In the genomic region with DNA sequence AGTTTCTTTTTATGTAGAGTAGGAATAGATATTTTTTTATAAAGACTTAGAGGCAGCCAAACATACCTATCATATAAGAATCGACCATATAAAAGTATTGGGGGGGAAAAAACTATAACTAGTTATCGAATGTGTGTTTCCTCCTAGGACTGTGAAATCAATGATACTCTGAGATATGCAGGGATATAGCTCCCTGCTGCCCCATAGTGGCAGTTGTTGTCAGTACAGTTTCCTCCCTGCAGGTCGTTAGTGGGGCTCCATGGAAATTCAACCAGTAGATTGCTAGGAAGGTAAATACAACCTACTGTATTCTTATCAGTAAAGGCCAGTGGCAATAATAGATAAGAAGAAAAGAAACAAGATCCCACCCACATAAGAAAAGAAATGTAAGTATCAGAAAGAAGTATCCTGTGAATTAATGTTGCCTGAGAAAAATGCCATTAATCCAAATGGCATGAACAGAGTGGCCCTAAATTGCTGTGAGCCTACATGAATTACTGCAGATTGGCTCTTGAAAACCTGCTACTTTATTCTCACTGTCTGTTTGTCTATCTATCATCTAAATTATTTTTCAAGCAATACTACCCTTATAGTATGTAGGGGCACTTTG, we compare ENCODE assay signal across 8 cellular contexts.
DNase-seq lines count a peak whose midpoint lies in the region; ATAC-seq and TF ChIP-seq lines count a peak whose summit lies in the region.

No MANE protein-coding gene starts in this region.

- H3K9me2 ChIP-seq in OCI-LY7 (ENCODE audit: insufficient read depth, low read length) = no peaks in the 10 kb centered on the region

- WGBS in right lobe of liver (ENCODE audit: insufficient coverage, low coverage, low lambda C conversion rate, missing lambda C conversion rate) = 18% methylated on average over 3 of the region's 3 CpGs

- H3K9me3 ChIP-seq in OCI-LY7 (ENCODE audit: low read length) (no peaks in the 10 kb centered on the region), right lobe of liver (no peaks in the 10 kb centered on the region)

- intact Hi-C loops in OCI-LY7 (cut with micrococcal nuclease; ENCODE audit: unreplicated experiment) (loop anchor here (5.0 kb wide), 1 partner anchor 463 kb away; no protein-coding TSS in a partner anchor), right lobe of liver (cut with DNase I) (no loop called here)

- H3K27me3 ChIP-seq in right lobe of liver = no peaks in the 10 kb centered on the region

- no peak overlapping the region for H3K4me3 ChIP-seq in OCI-LY7 (ENCODE audit: low read depth, low read length, poor library complexity, severe bottlenecking)
- H3K4me3 ChIP-seq in right lobe of liver = no peak overlapping the region

- BruUV-seq in OCI-LY7 (replicated peaks; lab: Mats Ljungman, UMichigan) = no TSS peak

- ATAC-seq in GM19328 (IDR thresholded peaks at IDR 0.05; ENCODE audit: unreplicated experiment) = peak; percentile 84
- ATAC-seq in HG03139 (IDR thresholded peaks at IDR 0.05; ENCODE audit: unreplicated experiment) = peak; percentile 93
- peak; percentile 84 to 89 (median 86) for ATAC-seq in right lobe of liver

- no peak overlapping the region for H3K27ac ChIP-seq in OCI-LY7 (ENCODE audit: low read depth, low read length, poor library complexity, severe bottlenecking)
- H3K27ac ChIP-seq in right lobe of liver = no peak overlapping the region

- no peaks in the 10 kb centered on the region for H4K20me1 ChIP-seq in OCI-LY7 (ENCODE audit: insufficient read depth, low read length)

- CTCF ChIA-PET in OCI-LY7 (lab: Charles Lee; ENCODE audit: unreplicated experiment) = interaction anchor here (0.9 kb wide), 1 partner anchor 29 kb away, joined by 3 read pairs; no protein-coding TSS in a partner anchor

- no peak overlapping the region for H3K4me2 ChIP-seq in OCI-LY7 (ENCODE audit: low read length)

- POLR2A ChIA-PET in OCI-LY7 (lab: Charles Lee) = no interaction called here

- H3K36me3 ChIP-seq in OCI-LY7 (ENCODE audit: insufficient read depth, low read length) (no peaks in the 10 kb centered on the region), right lobe of liver (no peaks in the 10 kb centered on the region)

- TF ChIP-seq POLR2A in right lobe of liver (IDR thresholded peaks at IDR 0.05) = no peak

- TF ChIP-seq CTCF in OCI-LY7 (conservative IDR thresholded peaks at IDR 0.05; ENCODE audit: low read length) = peak; percentile 83
- peak; percentile 34 to 70 (median 59) for TF ChIP-seq CTCF in right lobe of liver (IDR thresholded peaks at IDR 0.05)

- DNase-seq in Daoy (ENCODE audit: low read depth) (peak; percentile 53), OCI-LY7 (ENCODE audit: low spot score) (peak; percentile 36), astrocyte of the hippocampus (ENCODE audit: low read depth, low spot score) (peak; percentile 56), right lobe of liver (peak in 2 of 3 donors; percentile 28 to 46), putamen (ENCODE audit: low spot score) (no peak), NCI-H226 (no peak)

- no peaks in the 10 kb centered on the region for H3K4me1 ChIP-seq in OCI-LY7 (ENCODE audit: insufficient read depth, low read length, poor library complexity, severe bottlenecking)
- no peaks in the 10 kb centered on the region for H3K4me1 ChIP-seq in right lobe of liver

- no peak overlapping the region for H2AFZ ChIP-seq in OCI-LY7 (ENCODE audit: low read length)

- no peaks in the 10 kb centered on the region for H3K79me2 ChIP-seq in OCI-LY7 (ENCODE audit: insufficient read depth, low read depth, low read length)

Comparison
In these comparisons a context has a peak if more than half of its experiments do, and no peak if none do; other contexts are left out.
1. DNase-seq: peak in Daoy (single experiment), OCI-LY7 (single experiment), astrocyte of the hippocampus (single experiment) and right lobe of liver (2 of 3); none in putamen (single experiment) and NCI-H226 (single experiment).
2. Peak in every context shown above with its lines, with median percentiles within 50 percentile points of each other: ATAC-seq.